In the genomic region with DNA sequence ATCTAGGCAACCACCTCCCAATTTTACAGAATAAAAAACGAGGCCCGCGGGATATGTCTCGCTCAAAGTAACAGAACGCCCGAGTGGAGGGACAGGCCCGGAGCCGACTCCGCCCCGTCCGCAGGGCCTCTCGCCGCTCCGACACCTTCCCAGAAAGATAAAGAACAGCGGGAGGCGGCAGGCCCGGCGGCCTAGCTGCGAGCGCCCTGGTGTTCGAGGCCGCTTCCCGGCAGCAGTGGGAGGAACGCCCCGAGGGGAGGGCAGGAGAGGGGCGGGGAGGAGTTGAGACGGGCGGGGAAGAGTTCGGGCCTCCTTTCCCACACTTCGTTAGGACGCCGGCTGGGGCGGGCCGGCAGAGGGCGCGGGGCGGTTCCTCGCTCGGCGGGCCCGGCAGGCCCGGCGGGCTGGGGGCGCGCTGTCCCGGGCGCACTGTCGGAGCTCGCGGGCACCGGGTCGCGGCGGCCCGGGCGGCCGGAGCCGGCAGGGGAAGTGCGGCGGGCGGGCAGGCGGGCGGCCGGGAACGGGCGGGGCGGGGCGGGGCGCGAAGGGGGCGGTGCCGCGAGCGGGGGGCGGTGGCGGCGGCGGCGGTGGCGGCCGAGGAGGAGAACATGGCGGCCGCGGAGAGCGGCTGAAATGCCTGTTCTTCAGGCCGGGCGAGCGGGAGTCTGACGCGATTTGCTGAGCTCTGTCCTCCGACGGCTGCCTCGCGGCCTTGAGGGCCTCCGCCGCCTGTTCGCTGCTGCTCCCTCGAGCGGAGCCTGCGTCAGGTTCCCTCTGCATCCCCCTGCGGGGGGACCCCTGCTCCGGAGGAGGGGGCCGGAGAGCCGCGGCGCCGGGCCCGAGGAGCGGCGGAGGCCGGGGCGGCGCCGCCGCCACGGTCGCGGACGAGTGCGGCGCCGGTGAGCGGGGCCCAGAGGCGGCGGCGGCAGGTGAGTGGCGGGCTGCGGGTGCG, we compare ENCODE assay signal across 8 cellular contexts. TPM values are rescaled to one million over a fixed set of nuclear protein-coding genes. Genes with fewer than 3 reads are reported as not detected.
A peak's percentile ranks its signal among the peaks of the same experiment; 100 is the strongest.
DNase-seq lines count a peak whose midpoint lies in the region; ATAC-seq and TF ChIP-seq lines count a peak whose summit lies in the region.

Gene NCOA1, plus strand, starts transcription at position 581 of the 952 bp plus-strand sequence. CDS start 167,424 bp downstream, outside the sequence.

- peak within 1 kb of the TSS; percentile 98 to 99 for H3K4me3 Mint-ChIP-seq in stimulated activated naive CD8-positive, alpha-beta T cell treated with anti-CD3 and anti-CD28 coated beads, Interleukin-15, amount 100 ng/mL, for 72 hours

- ATAC-seq in stimulated activated naive CD8-positive, alpha-beta T cell treated with anti-CD3 and anti-CD28 coated beads, Interleukin-15, amount 100 ng/mL, for 72 hours = peak; percentile 89

- TF ChIP-seq CTCF in fibroblast of the aortic adventitia (IDR thresholded peaks at IDR 0.05; ENCODE audit: insufficient read depth, low read length) (peak; percentile 23), neural cell (IDR thresholded peaks at IDR 0.05; ENCODE audit: poor library complexity, severe bottlenecking) (peak; percentile 27)

- H3K27me3 ChIP-seq in neural cell (ENCODE audit: insufficient read depth, low read depth, low read length) = no peaks in the 10 kb centered on the region

- no peaks in the 10 kb centered on the region for H3K36me3 ChIP-seq in neural cell (ENCODE audit: insufficient read depth, low read length)

- TF ChIP-seq RAD21 in neural cell (conservative IDR thresholded peaks at IDR 0.05) = no peak

- peak within 1 kb of the TSS; percentile 97 for H3K4me2 ChIP-seq in neural cell (ENCODE audit: low read length)

- no peaks in the 10 kb centered on the region for H3K9me2 ChIP-seq in neural cell (ENCODE audit: insufficient read depth, low read length)

- peaks cover 47% of the 10 kb centered on the region for H3K4me1 Mint-ChIP-seq in stimulated activated naive CD8-positive, alpha-beta T cell treated with anti-CD3 and anti-CD28 coated beads, Interleukin-15, amount 100 ng/mL, for 72 hours

- DNase-seq in EL = peak; percentile 91
- peak; percentile 66 for DNase-seq in GOT3 (lab: John Stamatoyannopoulos, UW)
- DNase-seq in LoVo (ENCODE audit: low spot score) = peak; percentile 91
- DNase-seq in activated T-helper 9 cell treated with anti-CD3 and anti-CD28 coated beads, Interleukin-2, amount 50 U/mL, for 16 hours (ENCODE audit: low read depth) = peak; percentile 87
- peak; percentile 88 for DNase-seq in fibroblast of the aortic adventitia (ENCODE audit: low read depth)
- DNase-seq in stimulated activated naive CD8-positive, alpha-beta T cell treated with anti-CD3 and anti-CD28 coated beads, Interleukin-15, amount 100 ng/mL, for 72 hours = peak; percentile 89 to 91

- no peaks in the 10 kb centered on the region for H3K27me3 Mint-ChIP-seq in stimulated activated naive CD8-positive, alpha-beta T cell treated with anti-CD3 and anti-CD28 coated beads, Interleukin-15, amount 100 ng/mL, for 72 hours

- peaks cover 40% of the 10 kb centered on the region for H3K79me2 ChIP-seq in neural cell (replicated peaks; ENCODE audit: insufficient read depth, low read length)

- H3F3A ChIP-seq in neural cell (ENCODE audit: insufficient read depth, low read length, poor library complexity, severe bottlenecking) = no peaks in the 10 kb centered on the region

- peak within 1 kb of the TSS; percentile 83 for H3K9ac ChIP-seq in neural cell (ENCODE audit: low read length)

- no peaks in the 10 kb centered on the region for H3K9me3 Mint-ChIP-seq in stimulated activated naive CD8-positive, alpha-beta T cell treated with anti-CD3 and anti-CD28 coated beads, Interleukin-15, amount 100 ng/mL, for 72 hours

- peak; percentile 21 for TF ChIP-seq EP300 in neural cell (conservative IDR thresholded peaks at IDR 0.05; ENCODE audit: poor library complexity, severe bottlenecking)

- H2AFZ ChIP-seq in neural cell (ENCODE audit: low read depth, low read length) = peak within 1 kb of the TSS; percentile 82

- peak within 1 kb of the TSS; percentile 99 for H3K27ac Mint-ChIP-seq in stimulated activated naive CD8-positive, alpha-beta T cell treated with anti-CD3 and anti-CD28 coated beads, Interleukin-15, amount 100 ng/mL, for 72 hours

- H4K20me1 ChIP-seq in neural cell (ENCODE audit: insufficient read depth) = peaks cover 5% of the 10 kb centered on the region

- peak within 1 kb of the TSS; percentile 87 for H3K27ac ChIP-seq in neural cell (ENCODE audit: low read length)

- H3K9me3 ChIP-seq in neural cell (ENCODE audit: low read length) = no peaks in the 10 kb centered on the region

- H3K4me3 ChIP-seq in fibroblast of the aortic adventitia (ENCODE audit: low read depth, low read length) = peak within 1 kb of the TSS; percentile 95
- peak within 1 kb of the TSS; percentile 87 for H3K4me3 ChIP-seq in neural cell (ENCODE audit: low read length)

- peak; percentile 60 for TF ChIP-seq POLR2A in Raji (IDR thresholded peaks at IDR 0.05; ENCODE audit: insufficient read depth, low read depth, low read length)

TF ChIP-seq in neural cell, 6 proteins besides CTCF, POLR2A, EP300 and RAD21:
- peak; percentile 29 for TF ChIP-seq TAF1 (IDR thresholded peaks at IDR 0.05; ENCODE audit: low read depth)
- TF ChIP-seq, protein P1, sequence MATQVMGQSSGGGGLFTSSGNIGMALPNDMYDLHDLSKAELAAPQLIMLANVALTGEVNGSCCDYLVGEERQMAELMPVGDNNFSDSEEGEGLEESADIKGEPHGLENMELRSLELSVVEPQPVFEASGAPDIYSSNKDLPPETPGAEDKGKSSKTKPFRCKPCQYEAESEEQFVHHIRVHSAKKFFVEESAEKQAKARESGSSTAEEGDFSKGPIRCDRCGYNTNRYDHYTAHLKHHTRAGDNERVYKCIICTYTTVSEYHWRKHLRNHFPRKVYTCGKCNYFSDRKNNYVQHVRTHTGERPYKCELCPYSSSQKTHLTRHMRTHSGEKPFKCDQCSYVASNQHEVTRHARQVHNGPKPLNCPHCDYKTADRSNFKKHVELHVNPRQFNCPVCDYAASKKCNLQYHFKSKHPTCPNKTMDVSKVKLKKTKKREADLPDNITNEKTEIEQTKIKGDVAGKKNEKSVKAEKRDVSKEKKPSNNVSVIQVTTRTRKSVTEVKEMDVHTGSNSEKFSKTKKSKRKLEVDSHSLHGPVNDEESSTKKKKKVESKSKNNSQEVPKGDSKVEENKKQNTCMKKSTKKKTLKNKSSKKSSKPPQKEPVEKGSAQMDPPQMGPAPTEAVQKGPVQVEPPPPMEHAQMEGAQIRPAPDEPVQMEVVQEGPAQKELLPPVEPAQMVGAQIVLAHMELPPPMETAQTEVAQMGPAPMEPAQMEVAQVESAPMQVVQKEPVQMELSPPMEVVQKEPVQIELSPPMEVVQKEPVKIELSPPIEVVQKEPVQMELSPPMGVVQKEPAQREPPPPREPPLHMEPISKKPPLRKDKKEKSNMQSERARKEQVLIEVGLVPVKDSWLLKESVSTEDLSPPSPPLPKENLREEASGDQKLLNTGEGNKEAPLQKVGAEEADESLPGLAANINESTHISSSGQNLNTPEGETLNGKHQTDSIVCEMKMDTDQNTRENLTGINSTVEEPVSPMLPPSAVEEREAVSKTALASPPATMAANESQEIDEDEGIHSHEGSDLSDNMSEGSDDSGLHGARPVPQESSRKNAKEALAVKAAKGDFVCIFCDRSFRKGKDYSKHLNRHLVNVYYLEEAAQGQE (IDR thresholded peaks at IDR 0.05; ENCODE audit: borderline replicate concordance) = peak; percentile 1
- peak; percentile 73 for TF ChIP-seq POLR2AphosphoS5 (IDR thresholded peaks at IDR 0.05)
- no peak for TF ChIP-seq EZH2 (IDR thresholded peaks at IDR 0.05; ENCODE audit: borderline replicate concordance, insufficient read depth, low read length, poor library complexity, severe bottlenecking)
- no peak for TF ChIP-seq SMC3 (conservative IDR thresholded peaks at IDR 0.05; ENCODE audit: poor library complexity)

RNA-seq across cellular contexts. Expression of gene NCOA1, which starts in this region (rescaled TPM):
- 10.4 and 24.0 TPM in 2 replicates for total RNA-seq in fibroblast of the aortic adventitia (ENCODE audit: low replicate concordance)
- polyA plus RNA-seq in neural cell = 21.4 and 23.0 TPM in 2 replicates
- polyA minus RNA-seq in neural cell = 121 and 128 TPM in 2 replicates

Comparison
In these comparisons a context has a peak if more than half of its experiments do, and no peak if none do; other contexts are left out.
1. Peak in every context shown above with its lines: DNase-seq, ATAC-seq, H3K4me3 ChIP-seq and H3K27ac ChIP-seq.